29 cellular contexts compared by ENCODE assay signal in genomic region chr7:38962028-38962427, GRCh38. TPM values are rescaled to one million over a fixed set of nuclear protein-coding genes. Genes with fewer than 3 reads are reported as not detected.
"Had no signal": no experiment of that assay in that cellular context is flagged by ENCODE, and none has a peak within 500 bp of the region (broad histone marks: within the 10 kb centered on the region; RNA-seq: fewer than 3 reads in every experiment).

No MANE protein-coding gene starts in this region.

- H3K36me3 ChIP-seq: colonic mucosa, esophagus squamous epithelium had no signal

- H3K4me3 ChIP-seq: body of pancreas, colonic mucosa, esophagus squamous epithelium had no signal

- H3K27me3 ChIP-seq: body of pancreas, colonic mucosa, esophagus squamous epithelium had no signal

- H3K4me3 Mint-ChIP-seq: activated B cell treated with CpG ODN at 0.5 μM for 24 hours; activated CD8-positive, alpha-beta T cell treated with anti-CD3 and anti-CD28 coated beads for 36 hours; activated naive CD8-positive, alpha-beta T cell; activated T-cell treated with anti-CD3 and anti-CD28 coated beads, Interleukin-2, amount 50 U/mL, for 4 hours; activated T-helper 17 cell treated with anti-CD3 and anti-CD28 coated beads, Interleukin-2, amount 50 U/mL, for 72 hours; endodermal cell had no signal

- H3K36me3 Mint-ChIP-seq: activated naive CD8-positive, alpha-beta T cell had no signal

- H3K9me3 Mint-ChIP-seq: activated CD8-positive, alpha-beta T cell treated with anti-CD3 and anti-CD28 coated beads for 36 hours; activated T-helper 17 cell treated with anti-CD3 and anti-CD28 coated beads, Interleukin-2, amount 50 U/mL, for 72 hours had no signal

- H3K4me1 ChIP-seq: body of pancreas, colonic mucosa, esophagus squamous epithelium had no signal

- H3K27ac ChIP-seq: body of pancreas, colonic mucosa, esophagus squamous epithelium, VCaP had no signal

- H3K9me3 ChIP-seq: body of pancreas, colonic mucosa, esophagus squamous epithelium had no signal

- ATAC-seq: activated CD4-positive, CD25-positive, alpha-beta regulatory T cell treated with anti-CD3 and anti-CD28 coated beads, Interleukin-2, amount 50 U/mL, for 24 hours; activated CD8-positive, alpha-beta T cell treated with anti-CD3 and anti-CD28 coated beads for 36 hours; activated T-cell treated with anti-CD3 and anti-CD28 coated beads, Interleukin-2, amount 50 U/mL, for 4 hours; activated T-helper 17 cell treated with anti-CD3 and anti-CD28 coated beads, Interleukin-2, amount 50 U/mL, for 72 hours; body of pancreas had no signal

- DNase-seq: activated B cell treated with CpG ODN at 0.5 μM for 24 hours; activated CD4-positive, alpha-beta T cell treated with anti-CD3 and anti-CD28 coated beads for 48 hours; activated CD4-positive, alpha-beta T cell treated with anti-CD3 and anti-CD28 coated beads, Interleukin-2, amount 50 U/mL, for 1 hour; activated CD4-positive, alpha-beta T cell treated with anti-CD3 and anti-CD28 coated beads, Interleukin-2, amount 50 U/mL, for 48 hours; activated CD8-positive, alpha-beta memory T cell treated with anti-CD3 and anti-CD28 coated beads for 24 hours; activated CD8-positive, alpha-beta T cell treated with anti-CD3 and anti-CD28 coated beads for 36 hours; activated effector memory CD4-positive, alpha-beta T cell treated with Interleukin-2 at 50 U/mL for 16 hours; activated gamma-delta T cell treated with Interleukin-2 at 50 U/mL for 16 hours; activated naive CD4-positive, alpha-beta T cell treated with anti-CD3 and anti-CD28 coated beads, Interleukin-2, amount 50 U/mL, for 16 hours; activated naive CD4-positive, alpha-beta T cell treated with Interleukin-2 at 50 U/mL for 16 hours; activated T-cell treated with anti-CD3 and anti-CD28 coated beads, Interleukin-2, amount 50 U/mL, for 4 hours; amniotic stem cell; anterior cingulate cortex; body of pancreas; caudate nucleus; colonic mucosa; effector CD8-positive, alpha-beta T cell; endodermal cell; erythroblast; esophagus squamous epithelium; foreskin melanocyte; head of caudate nucleus; T-helper 2 cell had no signal

- H3K4me1 Mint-ChIP-seq: activated B cell treated with CpG ODN at 0.5 μM for 24 hours; activated T-helper 17 cell treated with anti-CD3 and anti-CD28 coated beads, Interleukin-2, amount 50 U/mL, for 72 hours; endodermal cell had no signal

- H3K27ac Mint-ChIP-seq: activated B cell treated with CpG ODN at 0.5 μM for 24 hours; activated CD8-positive, alpha-beta T cell treated with anti-CD3 and anti-CD28 coated beads for 36 hours; activated naive CD8-positive, alpha-beta T cell; activated T-helper 17 cell treated with anti-CD3 and anti-CD28 coated beads, Interleukin-2, amount 50 U/mL, for 72 hours; endodermal cell had no signal

RNA-seq across cellular contexts. Expression of gene POU6F2, which starts 15.7 kb away (rescaled TPM):
- total RNA-seq: activated CD8-positive, alpha-beta T cell treated with anti-CD3 and anti-CD28 coated beads for 36 hours; activated T-cell treated with anti-CD3 and anti-CD28 coated beads, Interleukin-2, amount 50 U/mL, for 4 hours; dermis microvascular lymphatic vessel endothelial cell had no signal
- polyA plus RNA-seq: fibroblast of lung had no signal
